In genomic region chr20:30289689-30290088, GRCh38 we compare ENCODE assay signal across 8 cellular contexts.
A peak's percentile ranks its signal among the peaks of the same experiment; 100 is the strongest.
DNase-seq lines count a peak whose midpoint lies in the region; ATAC-seq, FAIRE-seq and TF ChIP-seq lines count a peak whose summit lies in the region.
"Not testable (repeated sequence)": the region's sequence is repeated elsewhere in the genome, so short reads cannot be mapped to it uniquely, and the experiment has no call there.

No MANE protein-coding gene starts in this region.

- 3 to 91% methylated on average over 8 to 19 of the region's 26 CpGs for WGBS in esophagus squamous epithelium, 2 donors
- 4% methylated on average over 26 of the region's 26 CpGs for whole genome bisulfite sequencing in thymus

- peak overlapping the region; percentile 43 for H3K9ac ChIP-seq in astrocyte (ENCODE audit: low read length)

- peaks cover 11% of the 10 kb centered on the region for H3K36me3 Mint-ChIP-seq in Caco-2 (ENCODE audit: insufficient read depth, unreplicated experiment)
- H3K36me3 Mint-ChIP-seq in activated CD8-positive, alpha-beta T cell treated with anti-CD3 and anti-CD28 coated beads for 36 hours (ENCODE audit: low read depth); astrocyte (ENCODE audit: low read depth, unreplicated experiment): not testable (repeated sequence)

- 0 out of 2 replicates have a peak overlapping the region, but pooled peaks have one; percentile 2 for H3K4me3 ChIP-seq in Caco-2 (ENCODE audit: low read depth, low read length)
- H3K4me3 ChIP-seq in Panc1 (ENCODE audit: low read depth in 2 of 2, low read length in 2 of 2), result peak overlapping the region; percentile 44 to 61
- peak overlapping the region; percentile 17 for H3K4me3 ChIP-seq in astrocyte (ENCODE audit: insufficient read depth, low read depth, low read length)
- peak overlapping the region in 3 of 4 donors; percentile 19 to 44 (median 26) for H3K4me3 ChIP-seq in esophagus squamous epithelium
- H3K4me3 ChIP-seq in lower lobe of right lung, result peak overlapping the region; percentile 46
- peak overlapping the region in 3 of 4 donors; percentile 18 to 49 (median 45) for H3K4me3 ChIP-seq in gastrocnemius medialis
- H3K4me3 ChIP-seq in thymus (ENCODE audit: low read length), result peak overlapping the region; percentile 45

- POLR2A ChIA-PET in Caco-2 (lab: Charles Lee); activated CD8-positive, alpha-beta T cell treated with anti-CD3 and anti-CD28 coated beads for 36 hours (lab: Charles Lee): not testable (repeated sequence)
- POLR2A ChIA-PET in Panc1 (lab: Charles Lee), result interaction anchor here (0.7 kb wide), 1 partner anchor 961 kb away, joined by 3 read pairs; no protein-coding TSS in a partner anchor

- peak in 1 of 2 experiments; percentile 45 for DNase-seq in Caco-2
- not testable (repeated sequence) for DNase-seq in Panc1 (ENCODE audit: low read depth, low spot score); astrocyte (ENCODE audit: low read depth); esophagus squamous epithelium (lab: John Stamatoyannopoulos, UW); lower lobe of right lung; gastrocnemius medialis
- DNase-seq in activated CD8-positive, alpha-beta T cell treated with anti-CD3 and anti-CD28 coated beads for 36 hours, result peak; percentile 26

- H3K27ac Mint-ChIP-seq in Caco-2 (ENCODE audit: unreplicated experiment), result peak overlapping the region; percentile 87
- peak overlapping the region; percentile 77 for H3K27ac Mint-ChIP-seq in activated CD8-positive, alpha-beta T cell treated with anti-CD3 and anti-CD28 coated beads for 36 hours
- not testable (repeated sequence) for H3K27ac Mint-ChIP-seq in astrocyte (ENCODE audit: unreplicated experiment)

- peak overlapping the region; percentile 69 for H3K4me3 Mint-ChIP-seq in Caco-2 (ENCODE audit: unreplicated experiment)
- H3K4me3 Mint-ChIP-seq in activated CD8-positive, alpha-beta T cell treated with anti-CD3 and anti-CD28 coated beads for 36 hours, result peak overlapping the region; percentile 71
- H3K4me3 Mint-ChIP-seq in astrocyte (ENCODE audit: unreplicated experiment), result not testable (repeated sequence)

- not testable (repeated sequence) for H3K79me2 ChIP-seq in astrocyte (ENCODE audit: insufficient read depth, low read length)

- intact Hi-C loops in Caco-2 (cut with micrococcal nuclease; ENCODE audit: unreplicated experiment), result loop anchor here (10.0 kb wide), 2 partner anchors 605 to 845 kb away; no protein-coding TSS in a partner anchor
- intact Hi-C loops in Panc1 (cut with micrococcal nuclease; ENCODE audit: unreplicated experiment); activated CD8-positive, alpha-beta T cell treated with anti-CD3 and anti-CD28 coated beads for 36 hours (cut with micrococcal nuclease); esophagus squamous epithelium (cut with DNase I); lower lobe of right lung (cut with DNase I); gastrocnemius medialis (cut with DNase I; ENCODE audit: low total_unique reads): not testable (repeated sequence)

- CTCF ChIA-PET in Caco-2 (lab: Charles Lee); activated CD8-positive, alpha-beta T cell treated with anti-CD3 and anti-CD28 coated beads for 36 hours (lab: Charles Lee): not testable (repeated sequence)
- CTCF ChIA-PET in Panc1 (lab: Charles Lee), result interaction anchor here (0.6 kb wide), 2 partner anchors 295 to 714 kb away, joined by 3 to 10 read pairs; no protein-coding TSS in a partner anchor

- not testable (repeated sequence) for H3K27me3 Mint-ChIP-seq in Caco-2 (ENCODE audit: insufficient read depth, unreplicated experiment); activated CD8-positive, alpha-beta T cell treated with anti-CD3 and anti-CD28 coated beads for 36 hours; astrocyte (ENCODE audit: low read depth, unreplicated experiment)

- not testable (repeated sequence) for H3K27me3 ChIP-seq in Caco-2 (replicated peaks; ENCODE audit: control insufficient read depth, insufficient read depth, low read length); Panc1 (ENCODE audit: control insufficient read depth, insufficient read depth, low read length); astrocyte (ENCODE audit: insufficient read depth, low read length); esophagus squamous epithelium; lower lobe of right lung (ENCODE audit: low read depth); gastrocnemius medialis; thymus (ENCODE audit: control insufficient read depth, insufficient read depth)

- H3K4me1 Mint-ChIP-seq in Caco-2 (ENCODE audit: low read depth, unreplicated experiment), result peaks cover 49% of the 10 kb centered on the region
- H3K4me1 Mint-ChIP-seq in activated CD8-positive, alpha-beta T cell treated with anti-CD3 and anti-CD28 coated beads for 36 hours (ENCODE audit: low read depth), result peaks cover 15% of the 10 kb centered on the region
- not testable (repeated sequence) for H3K4me1 Mint-ChIP-seq in astrocyte (ENCODE audit: low read depth, unreplicated experiment)

- H3K4me2 ChIP-seq in astrocyte (ENCODE audit: low read length), result peak overlapping the region; percentile 78

- peaks cover 14% of the 10 kb centered on the region for H3K9me3 Mint-ChIP-seq in Caco-2 (ENCODE audit: unreplicated experiment)
- not testable (repeated sequence) for H3K9me3 Mint-ChIP-seq in activated CD8-positive, alpha-beta T cell treated with anti-CD3 and anti-CD28 coated beads for 36 hours
- H3K9me3 Mint-ChIP-seq in astrocyte (ENCODE audit: unreplicated experiment), result peaks cover 11% of the 10 kb centered on the region

- peak overlapping the region; percentile 71 for H2AFZ ChIP-seq in astrocyte (ENCODE audit: low read depth, low read length)

- not testable (repeated sequence) for FAIRE-seq in astrocyte (lab: Jason Lieb, UNC)

- in situ Hi-C loops in Panc1 (cut with HindIII; ENCODE audit: low pct_unique_long_range_greater_than_20kb, low sequenced_read_pairs); gastrocnemius medialis (cut with MboI; ENCODE audit: low sequenced_read_pairs in 4 of 4): not testable (repeated sequence)

- not testable (repeated sequence) for H4K20me1 ChIP-seq in astrocyte (ENCODE audit: insufficient read depth, low read length)

- H3K9me3 ChIP-seq in Caco-2; Panc1 (ENCODE audit: control insufficient read depth, insufficient read depth, low read depth, low read length); astrocyte (ENCODE audit: insufficient read depth, low read depth, low read length); esophagus squamous epithelium; lower lobe of right lung; gastrocnemius medialis; thymus (ENCODE audit: control insufficient read depth): not testable (repeated sequence)

- not testable (repeated sequence) for H3K36me3 ChIP-seq in Caco-2 (ENCODE audit: control insufficient read depth, insufficient read depth, low read length); Panc1 (ENCODE audit: control insufficient read depth, insufficient read depth, low read length); astrocyte (ENCODE audit: insufficient read depth, low read length); esophagus squamous epithelium; lower lobe of right lung; gastrocnemius medialis; thymus (ENCODE audit: control insufficient read depth, insufficient read depth)

- H3K27ac ChIP-seq in Panc1 (ENCODE audit: low read length) (peak overlapping the region; percentile 85), astrocyte (ENCODE audit: low read depth, low read length) (peak overlapping the region; percentile 19), esophagus squamous epithelium (peak overlapping the region in 3 of 4 donors; percentile 48 to 79 (median 65)), lower lobe of right lung (peak overlapping the region; percentile 65), gastrocnemius medialis (peak overlapping the region in 2 of 4 donors; percentile 9 to 33), thymus (ENCODE audit: low read depth) (peak overlapping the region; percentile 88)

- not testable (repeated sequence) for ATAC-seq in Panc1; activated CD8-positive, alpha-beta T cell treated with anti-CD3 and anti-CD28 coated beads for 36 hours; lower lobe of right lung; gastrocnemius medialis

- TF ChIP-seq POLR2A in esophagus squamous epithelium (IDR thresholded peaks at IDR 0.05); gastrocnemius medialis (IDR thresholded peaks at IDR 0.05): not testable (repeated sequence)

- TF ChIP-seq CTCF in Caco-2 (IDR thresholded peaks at IDR 0.05; ENCODE audit: insufficient read depth in 1 of 2, low read depth in 1 of 2, low read length in 1 of 2, severe bottlenecking in 1 of 2, unreplicated experiment in 1 of 2); Panc1 (IDR thresholded peaks at IDR 0.05); activated CD8-positive, alpha-beta T cell treated with anti-CD3 and anti-CD28 coated beads for 36 hours (IDR thresholded peaks at IDR 0.05); astrocyte (IDR thresholded peaks at IDR 0.05; ENCODE audit: insufficient read depth, low read depth, low read length); esophagus squamous epithelium (IDR thresholded peaks at IDR 0.05); lower lobe of right lung (IDR thresholded peaks at IDR 0.05); gastrocnemius medialis (IDR thresholded peaks at IDR 0.05 in 4 of 5, conservative IDR thresholded peaks at IDR 0.05 in 1 of 5): not testable (repeated sequence)

- BruUV-seq in Caco-2 (replicated peaks; lab: Mats Ljungman, UMichigan); Panc1 (replicated peaks; lab: Mats Ljungman, UMichigan): not testable (repeated sequence)

- H3K4me1 ChIP-seq in Caco-2, result peaks cover 24% of the 10 kb centered on the region
- not testable (repeated sequence) for H3K4me1 ChIP-seq in Panc1 (ENCODE audit: control insufficient read depth, insufficient read depth, low read length); astrocyte (ENCODE audit: insufficient read depth, low read length); lower lobe of right lung; gastrocnemius medialis; thymus (ENCODE audit: control insufficient read depth, insufficient read depth, low read length)
- H3K4me1 ChIP-seq in esophagus squamous epithelium, result peaks cover 0 to 27% (median 0%) of the 10 kb centered on the region in 3 donors

Comparison
In these comparisons a context has a peak if more than half of its experiments do, and no peak if none do; other contexts are left out.
1. H3K4me3 ChIP-seq: peak in every context shown above with its lines; median percentile 52 in Panc1; 46 in lower lobe of right lung; 45 in gastrocnemius medialis; 45 in thymus; 26 in esophagus squamous epithelium; 17 in astrocyte; 2 in Caco-2.